In the genomic region with DNA sequence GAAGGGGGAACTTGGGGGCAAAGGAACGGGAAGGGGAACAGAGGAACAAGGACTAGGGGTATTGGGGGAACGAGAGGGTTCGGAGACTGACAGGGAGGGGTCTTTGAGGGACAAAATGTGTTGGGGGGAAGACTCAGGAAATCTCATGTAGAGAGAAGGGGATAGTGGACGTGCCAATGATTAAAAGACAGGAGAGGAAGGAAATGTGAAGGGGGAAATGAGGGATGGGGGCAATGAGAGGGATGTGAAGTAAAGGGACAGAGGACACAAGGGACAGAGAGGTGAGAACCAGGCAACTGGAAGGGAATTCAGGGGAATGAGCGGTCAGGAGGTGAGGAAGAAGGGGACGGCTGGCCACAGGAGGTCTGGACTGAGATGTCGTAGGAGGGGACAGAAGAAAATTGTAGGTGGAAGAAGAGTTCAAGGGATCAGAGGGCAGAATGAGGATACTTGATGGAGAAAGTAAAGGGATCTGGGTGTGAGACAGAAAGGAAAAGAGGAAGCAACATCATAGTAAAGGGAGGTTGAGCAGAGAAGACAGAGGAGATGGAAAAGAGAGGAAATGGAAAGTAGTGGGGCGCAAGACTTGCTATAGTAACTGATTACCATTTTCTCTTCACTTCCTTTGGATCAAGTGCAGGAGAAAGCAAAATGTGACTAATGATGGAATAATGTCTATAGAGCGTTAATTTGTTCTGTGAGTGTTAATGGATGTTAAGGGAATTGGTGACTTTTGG, we compare ENCODE assay signal across 8 cellular contexts. TPM values are rescaled to one million over a fixed set of nuclear protein-coding genes. Genes with fewer than 3 reads are reported as not detected.
DNase-seq lines count a peak whose midpoint lies in the region; ATAC-seq and TF ChIP-seq lines count a peak whose summit lies in the region.

No MANE protein-coding gene starts in this region.

- H3K9me3 Mint-ChIP-seq in endodermal cell (no peaks in the 10 kb centered on the region), osteocyte (ENCODE audit: unreplicated experiment) (no peaks in the 10 kb centered on the region)

- no peak for ATAC-seq in HG03095 (IDR thresholded peaks at IDR 0.05; ENCODE audit: unreplicated experiment)

- 16 to 23% methylated on average over 8 to 9 of the region's 9 CpGs for WGBS in endodermal cell (ENCODE audit: insufficient coverage in 1 of 2, insufficient read length in 1 of 2), 2 experiments

- H3K4me3 Mint-ChIP-seq in endodermal cell (peak overlapping the region; percentile 89), osteocyte (ENCODE audit: unreplicated experiment) (peak overlapping the region; percentile 76)

- peaks cover 7% of the 10 kb centered on the region for H3K27me3 ChIP-seq in endodermal cell (ENCODE audit: control insufficient read depth, insufficient read depth, low read length, poor library complexity, severe bottlenecking)

- no peak for TF ChIP-seq CTCF in endodermal cell (conservative IDR thresholded peaks at IDR 0.05)
- TF ChIP-seq CTCF in osteocyte (IDR thresholded peaks at IDR 0.05): no peak

- H3K36me3 Mint-ChIP-seq in endodermal cell (ENCODE audit: low read depth) (no peaks in the 10 kb centered on the region), osteocyte (ENCODE audit: unreplicated experiment) (no peaks in the 10 kb centered on the region)

- peak overlapping the region; percentile 45 for H3K9ac ChIP-seq in endodermal cell (ENCODE audit: extremely low read depth, low read length, poor library complexity, severe bottlenecking)

- H3K27ac Mint-ChIP-seq in endodermal cell (peak overlapping the region; percentile 67), osteocyte (ENCODE audit: unreplicated experiment) (peak overlapping the region; percentile 61)

- peaks cover 35% of the 10 kb centered on the region for H3K4me1 Mint-ChIP-seq in endodermal cell
- H3K4me1 Mint-ChIP-seq in osteocyte (ENCODE audit: unreplicated experiment): peaks cover 66% of the 10 kb centered on the region

- peak; percentile 54 for DNase-seq in NCI-H82 (lab: John Stamatoyannopoulos, UW)
- no peak for DNase-seq in NCI-H82 treated with DMSO at 0.1 percent for 48 hours (lab: John Stamatoyannopoulos, UW; ENCODE audit: unreplicated experiment)
- peak; percentile 21 for DNase-seq in RPMI8226
- DNase-seq in endodermal cell: peak; percentile 56
- DNase-seq in osteocyte (ENCODE audit: extremely low spot score, unreplicated experiment): no peak
- no peak for DNase-seq in NCI-H2196 (lab: John Stamatoyannopoulos, UW; ENCODE audit: unreplicated experiment)
- DNase-seq in KG1 (lab: John Stamatoyannopoulos, UW): no peak

- peaks cover 5% of the 10 kb centered on the region for H3K4me1 ChIP-seq in endodermal cell (ENCODE audit: control insufficient read depth, insufficient read depth, low read length)

- H3K4me3 ChIP-seq in endodermal cell (ENCODE audit: low read length): peak overlapping the region; percentile 92

- no peaks in the 10 kb centered on the region for H3K9me3 ChIP-seq in endodermal cell (ENCODE audit: control insufficient read depth, low read length)

- H3K27ac ChIP-seq in endodermal cell (ENCODE audit: low read depth, low read length): peak overlapping the region; percentile 70

- peaks cover 9% of the 10 kb centered on the region for H3K27me3 Mint-ChIP-seq in endodermal cell (ENCODE audit: insufficient read depth)
- H3K27me3 Mint-ChIP-seq in osteocyte (ENCODE audit: unreplicated experiment): no peaks in the 10 kb centered on the region

- no peaks in the 10 kb centered on the region for H3K36me3 ChIP-seq in endodermal cell (ENCODE audit: control insufficient read depth, insufficient read depth, low read length)

RNA-seq across cellular contexts. Expression of gene RAB8B, which starts 0.7 kb away (rescaled TPM):
- total RNA-seq in endodermal cell (10 to 100 TPM; 21.9 to 28.8 TPM), osteocyte (27.9 and 29.8 TPM in 2 replicates)
- 27.5 TPM for polyA plus RNA-seq in endodermal cell (2013, experiment 1 of 2)
- 27.5 TPM for polyA plus RNA-seq in endodermal cell (2013, experiment 2 of 2)

RNA-seq across cellular contexts. Expression of gene RPS27L, which starts 32.8 kb away (rescaled TPM):
- total RNA-seq in endodermal cell: 10 to 100 TPM; 56.2 to 68.8 TPM
- 187 TPM for polyA plus RNA-seq in endodermal cell (2013, experiment 1 of 2)
- 190 TPM for polyA plus RNA-seq in endodermal cell (2013, experiment 2 of 2)
- 200 and 202 TPM in 2 replicates for total RNA-seq in osteocyte

Comparison
In these comparisons a context has a peak if more than half of its experiments do, and no peak if none do; other contexts are left out.
1. DNase-seq: peak in NCI-H82 (single experiment), RPMI8226 (single experiment) and endodermal cell (single experiment); none in NCI-H82 treated with DMSO at 0.1 percent for 48 hours (single experiment), osteocyte (single experiment), NCI-H2196 (single experiment) and KG1 (single experiment).